ENCODE assay signal across 1 cellular context in the genomic region with DNA sequence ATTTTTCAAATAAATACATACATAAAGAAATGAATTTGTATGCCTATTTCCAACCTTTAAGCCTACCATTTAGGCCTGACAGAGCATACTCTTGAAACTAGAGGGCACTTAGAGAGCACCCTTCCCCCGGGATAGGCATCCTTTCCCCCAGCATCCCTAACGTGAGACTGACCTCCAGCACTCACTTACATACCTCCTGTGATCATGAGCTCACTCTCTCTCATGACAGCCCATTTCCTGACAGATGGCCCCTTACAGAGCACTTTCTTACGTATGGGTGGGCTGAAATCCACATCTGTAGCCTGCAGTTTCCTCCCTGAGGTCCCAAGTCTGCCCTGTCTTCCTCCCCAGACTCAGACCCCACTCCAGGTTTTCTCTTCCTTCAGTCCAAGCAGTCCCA.
TF ChIP-seq lines count a peak whose summit lies in the region.

No MANE protein-coding gene starts in this region.

TF ChIP-seq in H1, 55 proteins besides CTCF, POLR2A, EP300 and RAD21:
- no peak for TF ChIP-seq RXRA (IDR thresholded peaks at IDR 0.05; ENCODE audit: insufficient read depth, low read depth, low read length)
